Comparison of ENCODE assay signal across 12 cellular contexts in the genomic region with DNA sequence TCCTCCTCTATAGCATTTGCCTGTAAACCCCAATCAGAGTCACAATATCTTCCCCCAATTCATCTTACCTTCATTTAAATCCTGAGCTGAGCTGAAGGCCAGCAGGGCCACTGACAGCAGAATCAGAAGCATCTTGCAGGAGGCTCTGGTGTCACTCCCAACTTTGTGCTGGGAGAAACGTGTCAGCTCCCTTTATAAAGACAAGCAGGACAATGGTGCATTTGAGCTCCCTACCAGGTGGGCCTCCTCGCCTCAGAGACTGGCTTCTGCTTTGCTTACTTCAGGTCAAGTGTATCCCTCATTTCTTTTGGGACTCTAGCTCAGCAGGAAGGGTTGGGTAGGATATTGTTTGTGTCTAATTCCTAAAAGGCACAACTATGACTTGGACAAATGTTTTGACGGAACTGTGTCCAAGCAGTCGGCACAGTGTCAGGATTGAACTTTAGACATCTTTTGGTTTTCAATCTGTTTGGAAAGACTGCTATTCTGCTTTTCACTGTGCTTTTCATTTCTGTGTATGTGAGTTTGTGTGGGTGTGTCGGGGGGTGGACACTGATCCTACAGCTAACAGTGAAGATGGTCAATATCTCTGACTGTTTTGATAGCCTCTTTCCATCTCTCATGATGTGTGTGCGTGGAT. TPM values are rescaled to one million over a fixed set of nuclear protein-coding genes. Genes with fewer than 3 reads are reported as not detected.
DNase-seq lines count a peak whose midpoint lies in the region; ATAC-seq and TF ChIP-seq lines count a peak whose summit lies in the region.
"Had no signal": no experiment of that assay in that cellular context is flagged by ENCODE, and none has a peak within 500 bp of the region (broad histone marks: within the 10 kb centered on the region; RNA-seq: fewer than 3 reads in every experiment).

A gene (minus strand): TSS at position 170 of the 640 bp plus-strand sequence. CDS start 38 bp downstream, at position 132.

- no peaks in the 10 kb centered on the region for H3K27me3 Mint-ChIP-seq in activated CD4-positive, alpha-beta T cell treated with anti-CD3 and anti-CD28 coated beads, Interleukin-2, amount 10 ng/mL, durations not matched to agents 24 days and 14 days

- H3K27me3 ChIP-seq in breast epithelium (no peaks in the 10 kb centered on the region), thoracic aorta (replicated peaks; ENCODE audit: insufficient read depth) (no peaks in the 10 kb centered on the region), H7 (ENCODE audit: control insufficient read depth, insufficient read depth, low read length) (no peaks in the 10 kb centered on the region)
- H3K27me3 ChIP-seq: brain microvascular endothelial cell had no signal

- no peak within 1 kb of the TSS for H3K4me3 ChIP-seq in breast epithelium
- H3K4me3 ChIP-seq in mucosa of descending colon: no peak within 1 kb of the TSS
- no peak within 1 kb of the TSS for H3K4me3 ChIP-seq in thoracic aorta
- H3K4me3 ChIP-seq in H7 (ENCODE audit: insufficient read depth, low read depth, low read length): no peak within 1 kb of the TSS

- H3K9me3 ChIP-seq in breast epithelium (no peaks in the 10 kb centered on the region), mucosa of descending colon (no peaks in the 10 kb centered on the region), thoracic aorta (no peaks in the 10 kb centered on the region)

- H3K4me3 Mint-ChIP-seq in activated CD4-positive, alpha-beta T cell treated with anti-CD3 and anti-CD28 coated beads, Interleukin-2, amount 10 ng/mL, durations not matched to agents 24 days and 14 days: no peak within 1 kb of the TSS

- H3K27ac ChIP-seq in breast epithelium: no peak within 1 kb of the TSS
- no peak within 1 kb of the TSS for H3K27ac ChIP-seq in thoracic aorta
- H3K27ac ChIP-seq: brain microvascular endothelial cell, RWPE1 had no signal

- TF ChIP-seq POLR2A in breast epithelium (IDR thresholded peaks at IDR 0.05): no peak

- H3K4me1 ChIP-seq in breast epithelium (no peaks in the 10 kb centered on the region), mucosa of descending colon (ENCODE audit: low read depth) (no peaks in the 10 kb centered on the region), thoracic aorta (ENCODE audit: control insufficient read depth in 1 of 2, low read depth in 2 of 2) (no peaks in the 10 kb centered on the region)

- TF ChIP-seq CTCF in breast epithelium (IDR thresholded peaks at IDR 0.05): no peak
- TF ChIP-seq CTCF in mucosa of descending colon (IDR thresholded peaks at IDR 0.05): no peak
- no peak for TF ChIP-seq CTCF in thoracic aorta (IDR thresholded peaks at IDR 0.05)

- H3K27ac Mint-ChIP-seq in activated CD4-positive, alpha-beta T cell treated with anti-CD3 and anti-CD28 coated beads, Interleukin-2, amount 10 ng/mL, durations not matched to agents 24 days and 14 days: no peak within 1 kb of the TSS

- no peak for DNase-seq in activated CD4-positive, alpha-beta T cell treated with anti-CD3 and anti-CD28 coated beads, Interleukin-2, amount 10 ng/mL, durations not matched to agents 24 days and 14 days
- no peak for DNase-seq in activated CD4-positive, alpha-beta T cell treated with anti-CD3 and anti-CD28 coated beads, Interleukin-2, amount 50 U/mL, for 48 hours
- DNase-seq in breast epithelium (ENCODE audit: low spot score in 2 of 2): no peak
- no peak for DNase-seq in mucosa of descending colon
- DNase-seq in thoracic aorta (ENCODE audit: low spot score): no peak
- DNase-seq in stimulated activated CD4-positive, alpha-beta T cell treated with anti-CD3 and anti-CD28 coated beads, Interleukin-2, amount 100 ng/mL, for 48 hours: no peak
- DNase-seq in H7: no peak
- DNase-seq: brain microvascular endothelial cell; NCI-H446; stimulated activated naive CD4-positive, alpha-beta T cell treated with Interleukin-2 at 50 U/mL for 16 hours had no signal

- H3K36me3 ChIP-seq in breast epithelium: peaks cover 3% of the 10 kb centered on the region
- H3K36me3 ChIP-seq in mucosa of descending colon (ENCODE audit: low read depth): no peaks in the 10 kb centered on the region
- H3K36me3 ChIP-seq in thoracic aorta: peaks cover 4% of the 10 kb centered on the region
- no peaks in the 10 kb centered on the region for H3K36me3 ChIP-seq in H7 (replicated peaks; ENCODE audit: control insufficient read depth, insufficient read depth, low read length)
- H3K36me3 ChIP-seq: brain microvascular endothelial cell had no signal

- H3K36me3 Mint-ChIP-seq in activated CD4-positive, alpha-beta T cell treated with anti-CD3 and anti-CD28 coated beads, Interleukin-2, amount 10 ng/mL, durations not matched to agents 24 days and 14 days (ENCODE audit: low read depth): peaks cover 3% of the 10 kb centered on the region

- H3K4me1 Mint-ChIP-seq in activated CD4-positive, alpha-beta T cell treated with anti-CD3 and anti-CD28 coated beads, Interleukin-2, amount 10 ng/mL, durations not matched to agents 24 days and 14 days: peaks cover 1% of the 10 kb centered on the region

- intact Hi-C loops in activated CD4-positive, alpha-beta T cell treated with anti-CD3 and anti-CD28 coated beads, Interleukin-2, amount 10 ng/mL, durations not matched to agents 24 days and 14 days (cut with micrococcal nuclease): no loop called here
- intact Hi-C loops in breast epithelium (cut with DNase I; ENCODE audit: low total_unique reads): no loop called here
- intact Hi-C loops in mucosa of descending colon (cut with DNase I, micrococcal nuclease): no loop called here

- no peaks in the 10 kb centered on the region for H3K9me3 Mint-ChIP-seq in activated CD4-positive, alpha-beta T cell treated with anti-CD3 and anti-CD28 coated beads, Interleukin-2, amount 10 ng/mL, durations not matched to agents 24 days and 14 days

- ATAC-seq in mucosa of descending colon: no peak
- no peak for ATAC-seq in thoracic aorta (ENCODE audit: insufficient number of reproducible peaks, low FRiP score, low read depth)
- ATAC-seq in GM21723 (IDR thresholded peaks at IDR 0.05; ENCODE audit: unreplicated experiment): no peak

RNA-seq across cellular contexts. Expression of the gene that starts here (rescaled TPM):
- total RNA-seq in activated CD4-positive, alpha-beta T cell treated with anti-CD3 and anti-CD28 coated beads, Interleukin-2, amount 10 ng/mL, durations not matched to agents 24 days and 14 days: 18.2 and 22.4 TPM in 2 replicates
- total RNA-seq in breast epithelium (10 to 100 TPM; 30.9 to 72.6 (median 39.0) TPM), mucosa of descending colon (10 to 100 TPM; 14.2 to 24.0 (median 15.4) TPM), thoracic aorta (10 to 100 TPM; 18.5 to 30.5 TPM)
- total RNA-seq in H7 (2014; rRNA removed; shearing (Covaris generic)): 5.2 and 7.0 TPM in 2 replicates
